In genomic region chr4:101594588-101594987, GRCh38 we compare ENCODE assay signal across 31 cellular contexts.
"Had no signal": no experiment of that assay in that cellular context is flagged by ENCODE, and none has a peak within 500 bp of the region (broad histone marks: within the 10 kb centered on the region; RNA-seq: fewer than 3 reads in every experiment).

No MANE protein-coding gene starts in this region.

- DNase-seq: naive thymus-derived CD4-positive, alpha-beta T cell; natural killer cell; occipital lobe; ovary; posterior cingulate gyrus; psoas muscle; right cardiac atrium; right lobe of liver; sigmoid colon; spleen; stimulated activated CD4-positive, alpha-beta T cell treated with anti-CD3 and anti-CD28 coated beads, Interleukin-12 subunit alpha, Interleukin-12 subunit beta, amount 100 ng/mL, for 4 hours; stimulated activated CD4-positive, alpha-beta T cell treated with anti-CD3 and anti-CD28 coated beads, Interleukin-1b, Interleukin-23, amount 100 ng/mL, for 48 hours; stimulated activated CD4-positive, alpha-beta T cell treated with anti-CD3 and anti-CD28 coated beads, Interleukin-4, amount 100 ng/mL, for 1 hour; stimulated activated CD4-positive, alpha-beta T cell treated with anti-CD3 and anti-CD28 coated beads, Interleukin-4, amount 100 ng/mL, for 4 hours; stimulated activated CD8-positive, alpha-beta memory T cell treated with anti-CD3 and anti-CD28 coated beads, Interleukin-4, amount 100 ng/mL, for 48 hours; stimulated activated naive CD4-positive, alpha-beta T cell; stimulated activated naive CD8-positive, alpha-beta T cell treated with anti-CD3 and anti-CD28 coated beads, Interleukin-15, amount 100 ng/mL, for 72 hours; stimulated activated naive CD8-positive, alpha-beta T cell treated with anti-CD3 and anti-CD28 coated beads, Interleukin-15, Interleukin-2, amounts not matched to agents 100 U/mL and 50 U/mL, for 24 hours; substantia nigra; testis; tibial artery; upper lobe of right lung; uterus had no signal

- H3K36me3 ChIP-seq: neural progenitor cell, ovary, right lobe of liver, sigmoid colon, spleen, suprapubic skin, tibial artery, upper lobe of right lung, uterus had no signal

- H3K9me3 Mint-ChIP-seq: naive thymus-derived CD4-positive, alpha-beta T cell; natural killer cell; nephron; neural progenitor cell; stimulated activated naive CD8-positive, alpha-beta T cell treated with anti-CD3 and anti-CD28 coated beads, Interleukin-15, amount 100 ng/mL, for 72 hours; type B pancreatic cell had no signal

- H3K27ac Mint-ChIP-seq: naive thymus-derived CD4-positive, alpha-beta T cell; natural killer cell; nephron; neural progenitor cell; progenitor cell of endocrine pancreas; stimulated activated memory B cell treated with anti-CD40 and anti-IgM and Interleukin-4, amounts not matched to agents 10 μg/mL and 1 μg/mL and 100 μg/mL, for 72 hours; stimulated activated naive CD8-positive, alpha-beta T cell treated with anti-CD3 and anti-CD28 coated beads, Interleukin-15, amount 100 ng/mL, for 72 hours; type B pancreatic cell had no signal

- H3K4me3 ChIP-seq: neural progenitor cell, ovary, psoas muscle, right lobe of liver, sigmoid colon, smooth muscle cell, spleen, suprapubic skin, testis, tibial artery, upper lobe of right lung, uterus had no signal

- ATAC-seq: naive thymus-derived CD4-positive, alpha-beta T cell; natural killer cell; psoas muscle; right cardiac atrium; right lobe of liver; stimulated activated memory B cell treated with anti-CD40 and anti-IgM and Interleukin-4, amounts not matched to agents 10 μg/mL and 1 μg/mL and 100 μg/mL, for 72 hours; stimulated activated naive CD8-positive, alpha-beta T cell treated with anti-CD3 and anti-CD28 coated beads, Interleukin-15, amount 100 ng/mL, for 72 hours; stimulated activated naive CD8-positive, alpha-beta T cell treated with anti-CD3 and anti-CD28 coated beads, Interleukin-15, Interleukin-2, amounts not matched to agents 100 U/mL and 50 U/mL, for 24 hours; upper lobe of right lung had no signal

- H3K36me3 Mint-ChIP-seq: naive thymus-derived CD4-positive, alpha-beta T cell; natural killer cell; neural progenitor cell; stimulated activated memory B cell treated with anti-CD40 and anti-IgM and Interleukin-4, amounts not matched to agents 10 μg/mL and 1 μg/mL and 100 μg/mL, for 72 hours; type B pancreatic cell had no signal

- H3K27me3 ChIP-seq: neural progenitor cell, ovary, right lobe of liver, sigmoid colon, spleen, suprapubic skin, testis, tibial artery, upper lobe of right lung, uterus had no signal

- H3K9me3 ChIP-seq: ovary, psoas muscle, right lobe of liver, spleen, suprapubic skin, testis, tibial artery, upper lobe of right lung, uterus had no signal

- H3K4me1 ChIP-seq: parathyroid adenoma, psoas muscle, right lobe of liver, sigmoid colon, suprapubic skin, testis, tibial artery, upper lobe of right lung, uterus had no signal

- H3K27ac ChIP-seq: neural progenitor cell, ovary, parathyroid adenoma, psoas muscle, right lobe of liver, sigmoid colon, spleen, suprapubic skin, testis, tibial artery, upper lobe of right lung, uterus had no signal

- H3K27me3 Mint-ChIP-seq: progenitor cell of endocrine pancreas; stimulated activated memory B cell treated with anti-CD40 and anti-IgM and Interleukin-4, amounts not matched to agents 10 μg/mL and 1 μg/mL and 100 μg/mL, for 72 hours; stimulated activated naive CD8-positive, alpha-beta T cell treated with anti-CD3 and anti-CD28 coated beads, Interleukin-15, amount 100 ng/mL, for 72 hours; type B pancreatic cell had no signal

- H3K4me3 Mint-ChIP-seq: naive thymus-derived CD4-positive, alpha-beta T cell; natural killer cell; nephron; neural progenitor cell; stimulated activated memory B cell treated with anti-CD40 and anti-IgM and Interleukin-4, amounts not matched to agents 10 μg/mL and 1 μg/mL and 100 μg/mL, for 72 hours; stimulated activated naive CD8-positive, alpha-beta T cell treated with anti-CD3 and anti-CD28 coated beads, Interleukin-15, amount 100 ng/mL, for 72 hours; type B pancreatic cell had no signal

- H3K4me1 Mint-ChIP-seq: naive thymus-derived CD4-positive, alpha-beta T cell; natural killer cell; nephron; neural progenitor cell; stimulated activated naive CD8-positive, alpha-beta T cell treated with anti-CD3 and anti-CD28 coated beads, Interleukin-15, amount 100 ng/mL, for 72 hours had no signal
